8 cellular contexts compared by ENCODE assay signal in the genomic region with DNA sequence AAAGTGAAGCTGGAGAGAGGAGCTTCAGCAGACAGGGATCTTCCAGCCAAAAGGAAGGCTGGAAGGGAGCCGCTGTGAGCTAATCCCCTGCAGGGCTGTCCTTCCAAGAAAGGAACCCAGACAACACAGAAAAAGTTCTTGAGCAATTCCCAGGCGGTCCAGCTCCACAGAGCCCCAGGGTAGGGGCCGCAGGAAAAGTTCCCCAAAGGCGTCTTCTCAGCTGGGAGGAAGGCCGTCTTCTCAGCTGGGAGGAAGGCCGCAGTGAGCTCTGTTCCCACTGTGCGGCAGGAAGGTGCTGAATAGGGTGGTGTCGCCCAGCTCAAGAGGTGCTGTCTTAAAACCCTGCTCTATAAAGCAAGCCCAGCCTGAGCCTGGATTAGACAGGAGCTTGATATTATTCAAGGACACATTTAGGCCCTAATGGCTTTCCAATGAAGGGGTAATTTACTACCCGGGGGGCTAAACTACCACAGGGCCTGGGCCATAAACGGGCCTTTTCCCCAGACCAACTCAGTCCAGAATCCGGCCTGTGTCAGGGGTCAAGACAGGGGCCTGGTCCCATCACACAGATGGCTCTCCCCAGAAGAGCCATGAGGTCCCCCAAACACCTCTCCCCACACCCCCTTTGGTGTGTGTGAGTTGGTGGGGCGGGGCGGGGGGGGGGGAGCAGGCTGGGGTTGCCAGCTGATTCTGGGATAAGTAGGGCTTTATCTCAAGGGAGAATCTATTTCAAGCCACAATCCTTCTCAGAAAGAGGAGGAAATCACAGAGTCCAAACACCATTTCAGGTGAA.
DNase-seq lines count a peak whose midpoint lies in the region; ATAC-seq, FAIRE-seq and TF ChIP-seq lines count a peak whose summit lies in the region.

No MANE protein-coding gene starts in this region.

- H3K4me1 Mint-ChIP-seq in activated naive CD4-positive, alpha-beta T cell treated with anti-CD3 and anti-CD28 coated beads for 36 hours (ENCODE audit: low read depth): peaks cover 63% of the 10 kb centered on the region

- FAIRE-seq in GM12892 (lab: Jason Lieb, UNC): no peak

- H3K27me3 ChIP-seq in duodenal mucosa (ENCODE audit: control insufficient read depth in 1 of 2, insufficient read depth in 2 of 2, low read length in 2 of 2): no peaks in the 10 kb centered on the region
- no peaks in the 10 kb centered on the region for H3K27me3 ChIP-seq in upper lobe of right lung

- H3K27me3 Mint-ChIP-seq in activated naive CD4-positive, alpha-beta T cell treated with anti-CD3 and anti-CD28 coated beads for 36 hours (ENCODE audit: low read depth): no peaks in the 10 kb centered on the region

- H3K27ac Mint-ChIP-seq in activated naive CD4-positive, alpha-beta T cell treated with anti-CD3 and anti-CD28 coated beads for 36 hours: no peak overlapping the region

- H3K36me3 ChIP-seq in duodenal mucosa (ENCODE audit: control insufficient read depth in 1 of 2, insufficient read depth in 2 of 2, low read length in 2 of 2) (no peaks in the 10 kb centered on the region), mucosa of descending colon (ENCODE audit: low read depth) (no peaks in the 10 kb centered on the region), upper lobe of right lung (no peaks in the 10 kb centered on the region)

- H3K27ac ChIP-seq in duodenal mucosa (ENCODE audit: low read depth, low read length) (peak overlapping the region; percentile 67), upper lobe of right lung (peak overlapping the region; percentile 68)

- TF ChIP-seq CTCF in mucosa of descending colon (IDR thresholded peaks at IDR 0.05): no peak
- TF ChIP-seq CTCF in upper lobe of right lung (IDR thresholded peaks at IDR 0.05): no peak

- H3K9me3 ChIP-seq in duodenal mucosa (ENCODE audit: control insufficient read depth in 1 of 2, low read length in 2 of 2): no peaks in the 10 kb centered on the region
- H3K9me3 ChIP-seq in mucosa of descending colon: no peaks in the 10 kb centered on the region
- H3K9me3 ChIP-seq in upper lobe of right lung: no peaks in the 10 kb centered on the region

- H3K4me3 Mint-ChIP-seq in activated naive CD4-positive, alpha-beta T cell treated with anti-CD3 and anti-CD28 coated beads for 36 hours: peak overlapping the region; percentile 79

- ATAC-seq in mucosa of descending colon (peak; percentile 6), upper lobe of right lung (no peak)

- no peaks in the 10 kb centered on the region for H3K9me3 Mint-ChIP-seq in activated naive CD4-positive, alpha-beta T cell treated with anti-CD3 and anti-CD28 coated beads for 36 hours

- H3K4me3 ChIP-seq in duodenal mucosa (ENCODE audit: low read depth in 1 of 2, low read length in 2 of 2): peak overlapping the region; percentile 71 to 79
- no peak overlapping the region for H3K4me3 ChIP-seq in mucosa of descending colon
- H3K4me3 ChIP-seq in upper lobe of right lung: peak overlapping the region; percentile 70

- peaks cover 2% of the 10 kb centered on the region for H3K36me3 Mint-ChIP-seq in activated naive CD4-positive, alpha-beta T cell treated with anti-CD3 and anti-CD28 coated beads for 36 hours (ENCODE audit: low read depth)

- CTCF ChIA-PET in activated naive CD4-positive, alpha-beta T cell treated with anti-CD3 and anti-CD28 coated beads for 36 hours (lab: Charles Lee): interaction anchor here (2.4 kb wide), 1 partner anchor 41 kb away, joined by 14 read pairs; no protein-coding TSS in a partner anchor

- DNase-seq in activated naive CD4-positive, alpha-beta T cell treated with anti-CD3 and anti-CD28 coated beads for 36 hours: no peak
- no peak for DNase-seq in activated naive CD4-positive, alpha-beta T cell (lab: John Stamatoyannopoulos, UW)
- DNase-seq in mucosa of descending colon (peak; percentile 60 to 63 (median 63)), upper lobe of right lung (no peak), GM12892 (ENCODE audit: insufficient read length) (no peak)
- no peak for DNase-seq in activated CD8-positive, alpha-beta memory T cell treated with anti-CD3 and anti-CD28 coated beads, Interleukin-2, amount 50 U/mL, for 48 hours
- DNase-seq in stimulated activated CD4-positive, alpha-beta T cell treated with anti-CD3 and anti-CD28 coated beads, Interleukin-2, amount 100 ng/mL, for 48 hours: no peak

- H3K4me1 ChIP-seq in duodenal mucosa (ENCODE audit: control insufficient read depth in 1 of 2, insufficient read depth in 2 of 2, low read length in 2 of 2) (peaks cover 69 to 70% of the 10 kb centered on the region in 2 donors), mucosa of descending colon (ENCODE audit: low read depth) (peaks cover 58% of the 10 kb centered on the region), upper lobe of right lung (peaks cover 41% of the 10 kb centered on the region)

- H3K9ac ChIP-seq in duodenal mucosa (ENCODE audit: low read depth in 1 of 2, low read length in 2 of 2): peak overlapping the region; percentile 66 to 71

- intact Hi-C loops in activated naive CD4-positive, alpha-beta T cell treated with anti-CD3 and anti-CD28 coated beads for 36 hours (cut with micrococcal nuclease): loop anchor here (10.0 kb wide), 1 partner anchor 447 kb away; no protein-coding TSS in a partner anchor
- intact Hi-C loops in mucosa of descending colon (cut with DNase I, micrococcal nuclease): no loop called here
- intact Hi-C loops in upper lobe of right lung (cut with DNase I): no loop called here

- TF ChIP-seq POLR2A in GM12892 (IDR thresholded peaks at IDR 0.05; ENCODE audit: low read depth, low read length): no peak

Comparison
In these comparisons a context has a peak if more than half of its experiments do, and no peak if none do; other contexts are left out.
1. DNase-seq: peak in mucosa of descending colon (3 of 3); none in activated naive CD4-positive, alpha-beta T cell treated with anti-CD3 and anti-CD28 coated beads for 36 hours (single experiment), activated naive CD4-positive, alpha-beta T cell (0 of 4), upper lobe of right lung (single experiment), GM12892 (single experiment), activated CD8-positive, alpha-beta memory T cell treated with anti-CD3 and anti-CD28 coated beads, Interleukin-2, amount 50 U/mL, for 48 hours (single experiment) and stimulated activated CD4-positive, alpha-beta T cell treated with anti-CD3 and anti-CD28 coated beads, Interleukin-2, amount 100 ng/mL, for 48 hours (0 of 2).